Comparison of ENCODE assay signal across 23 cellular contexts in the genomic region with DNA sequence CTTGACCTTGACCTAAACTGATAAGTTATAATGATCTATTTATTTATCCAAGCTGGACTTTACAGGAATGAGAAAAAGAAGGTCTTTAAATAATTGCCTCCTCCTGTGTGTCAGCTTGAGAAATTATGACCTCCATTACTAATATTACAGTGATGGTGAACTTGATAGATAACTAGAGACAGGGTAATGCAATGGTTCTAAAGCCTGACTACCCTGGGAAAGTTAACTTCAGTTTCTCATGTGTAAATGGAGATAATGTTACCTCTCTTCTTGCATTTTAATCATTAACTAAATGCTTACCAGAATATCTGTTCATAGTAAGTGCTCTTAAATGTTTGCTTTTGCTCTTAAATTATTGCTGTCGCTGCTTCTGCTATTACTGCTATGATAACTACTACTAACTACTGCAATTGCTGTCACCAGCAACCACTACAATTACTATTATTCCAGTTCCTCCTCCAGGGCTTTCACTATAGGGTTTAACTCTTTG.
A peak's percentile ranks its signal among the peaks of the same experiment; 100 is the strongest.
DNase-seq lines count a peak whose midpoint lies in the region; ATAC-seq, FAIRE-seq and TF ChIP-seq lines count a peak whose summit lies in the region.
"Had no signal": no experiment of that assay in that cellular context is flagged by ENCODE, and none has a peak within 500 bp of the region (broad histone marks: within the 10 kb centered on the region; RNA-seq: fewer than 3 reads in every experiment).

No MANE protein-coding gene starts in this region.

- H3K27ac Mint-ChIP-seq in glutamatergic neuron (ENCODE audit: unreplicated experiment) (peak overlapping the region; percentile 65), nephron (peak overlapping the region; percentile 45 to 85 (median 82))
- no peak overlapping the region for H3K27ac Mint-ChIP-seq in activated naive CD4-positive, alpha-beta T cell treated with anti-CD3 and anti-CD28 coated beads, Interleukin-2, amount 10 ng/mL, durations not matched to agents 7 days and 5 days
- H3K27ac Mint-ChIP-seq: IgD-negative memory B cell had no signal

- H3K27ac ChIP-seq in A549 = no peak overlapping the region

- DNase-seq in A549 (ENCODE audit: low read depth in 1 of 2, low spot score in 1 of 2) (no peak), MV-4-11 (lab: John Stamatoyannopoulos, UW) (peak; percentile 11), glutamatergic neuron (no peak), NCI-H526 (lab: John Stamatoyannopoulos, UW) (no peak), hepatic stellate cell (ENCODE audit: low spot score) (no peak)
- no peak for DNase-seq in activated naive CD4-positive, alpha-beta T cell treated with anti-CD3 and anti-CD28 coated beads, Interleukin-2, amount 10 ng/mL, durations not matched to agents 7 days and 5 days
- DNase-seq: activated CD8-positive, alpha-beta memory T cell treated with anti-CD3 and anti-CD28 coated beads, Interleukin-2, amount 50 U/mL, for 48 hours; activated gamma-delta T cell; dermis blood vessel endothelial cell; hypothalamus; kidney; mesendoderm; NCI-H1417 treated with DMSO at 0.1 percent for 48 hours; NCI-H526 treated with DMSO at 0.1 percent for 48 hours; Right ventricle myocardium superior; stimulated activated CD4-positive, alpha-beta T cell treated with anti-CD3 and anti-CD28 coated beads, Interleukin-12 subunit alpha, Interleukin-12 subunit beta, amount 100 ng/mL, for 4 hours; stimulated activated CD8-positive, alpha-beta memory T cell treated with anti-CD3 and anti-CD28 coated beads, Interleukin-4, amount 100 ng/mL, for 48 hours had no signal

- POLR2A ChIA-PET in A549 (lab: Yijun Ruan, JAX) = no interaction called here

- WGBS in A549 (ENCODE audit: missing lambda C conversion rate) = 4% methylated on average over 1 of the region's 1 CpG

- H3K4me1 Mint-ChIP-seq in glutamatergic neuron (ENCODE audit: low read depth, unreplicated experiment) (peaks cover 50% of the 10 kb centered on the region), nephron (peaks cover 62% of the 10 kb centered on the region)
- no peaks in the 10 kb centered on the region for H3K4me1 Mint-ChIP-seq in activated naive CD4-positive, alpha-beta T cell treated with anti-CD3 and anti-CD28 coated beads, Interleukin-2, amount 10 ng/mL, durations not matched to agents 7 days and 5 days

- H3K9me3 ChIP-seq in A549 = no peaks in the 10 kb centered on the region

- peaks cover 12% of the 10 kb centered on the region for H3K9me3 Mint-ChIP-seq in glutamatergic neuron (ENCODE audit: unreplicated experiment)
- H3K9me3 Mint-ChIP-seq in nephron = no peaks in the 10 kb centered on the region
- no peaks in the 10 kb centered on the region for H3K9me3 Mint-ChIP-seq in activated naive CD4-positive, alpha-beta T cell treated with anti-CD3 and anti-CD28 coated beads, Interleukin-2, amount 10 ng/mL, durations not matched to agents 7 days and 5 days
- H3K9me3 Mint-ChIP-seq: IgD-negative memory B cell had no signal

- TF ChIP-seq CTCF in A549 (IDR thresholded peaks at IDR 0.05) (no peak), glutamatergic neuron (IDR thresholded peaks at IDR 0.05; ENCODE audit: partially characterized antibody, unreplicated experiment) (no peak), nephron (IDR thresholded peaks at IDR 0.05; ENCODE audit: unreplicated experiment in 3 of 3) (no peak)

- TF ChIP-seq RAD21 in A549 (conservative IDR thresholded peaks at IDR 0.05 in 1 of 2, IDR thresholded peaks at IDR 0.05 in 1 of 2) = no peak

- ATAC-seq in A549 = peak in 1 of 2 experiments; percentile 38; a peak in 3 of 6 replicates
- ATAC-seq in HG02852 (IDR thresholded peaks at IDR 0.05; ENCODE audit: unreplicated experiment) = no peak

- no peak overlapping the region for H3K4me3 ChIP-seq in A549

- peak overlapping the region; percentile 53 for H3K4me2 ChIP-seq in A549

- TF ChIP-seq EP300 in A549 (IDR thresholded peaks at IDR 0.05) = no peak

- peaks cover 28% of the 10 kb centered on the region for H3K4me1 ChIP-seq in A549

- FAIRE-seq in A549 (lab: Jason Lieb, UNC) = peak; percentile 28
- FAIRE-seq: A204.1, bronchial epithelial cell, D721Med, kidney had no signal

- no peak for TF ChIP-seq POLR2A in A549 (IDR thresholded peaks at IDR 0.05; ENCODE audit: low read length)

- H3K27me3 Mint-ChIP-seq in glutamatergic neuron (ENCODE audit: unreplicated experiment) (peaks cover 8% of the 10 kb centered on the region), nephron (ENCODE audit: low read depth) (no peaks in the 10 kb centered on the region)
- H3K27me3 Mint-ChIP-seq in activated naive CD4-positive, alpha-beta T cell treated with anti-CD3 and anti-CD28 coated beads, Interleukin-2, amount 10 ng/mL, durations not matched to agents 7 days and 5 days = no peaks in the 10 kb centered on the region
- H3K27me3 Mint-ChIP-seq: IgD-negative memory B cell had no signal

- H3K4me3 Mint-ChIP-seq in glutamatergic neuron (ENCODE audit: unreplicated experiment) (no peak overlapping the region), nephron (peak overlapping the region in 2 of 3 experiments; percentile 4 to 10)
- no peak overlapping the region for H3K4me3 Mint-ChIP-seq in activated naive CD4-positive, alpha-beta T cell treated with anti-CD3 and anti-CD28 coated beads, Interleukin-2, amount 10 ng/mL, durations not matched to agents 7 days and 5 days
- H3K4me3 Mint-ChIP-seq: IgD-negative memory B cell had no signal

- H3K36me3 Mint-ChIP-seq in glutamatergic neuron (ENCODE audit: unreplicated experiment) (no peaks in the 10 kb centered on the region), nephron (ENCODE audit: low read depth) (peaks cover 7% of the 10 kb centered on the region)
- no peaks in the 10 kb centered on the region for H3K36me3 Mint-ChIP-seq in activated naive CD4-positive, alpha-beta T cell treated with anti-CD3 and anti-CD28 coated beads, Interleukin-2, amount 10 ng/mL, durations not matched to agents 7 days and 5 days

- CTCF ChIA-PET in A549 (lab: Yijun Ruan, JAX) = interaction anchor here (0.5 to 1.3 kb wide), 5 partner anchors 11 to 1378 kb away, joined by 3 to 4 read pairs (median 3); no protein-coding TSS in a partner anchor
- CTCF ChIA-PET in activated naive CD4-positive, alpha-beta T cell treated with anti-CD3 and anti-CD28 coated beads, Interleukin-2, amount 10 ng/mL, durations not matched to agents 7 days and 5 days (lab: Charles Lee) = no interaction called here

TF ChIP-seq in A549, 52 proteins besides CTCF, POLR2A, EP300 and RAD21 (continues in another document):
- TF ChIP-seq MAZ (IDR thresholded peaks at IDR 0.05; ENCODE audit: borderline replicate concordance, low read depth, low read length) (no peak), HEYL (CRISPR knock-in tag; IDR thresholded peaks at IDR 0.05) (no peak), RARB (CRISPR knock-in tag; IDR thresholded peaks at IDR 0.05) (no peak), CBX2 (IDR thresholded peaks at IDR 0.05; ENCODE audit: borderline replicate concordance, low read depth) (no peak), RFX5 (IDR thresholded peaks at IDR 0.05) (no peak)
- TF ChIP-seq, protein P1, sequence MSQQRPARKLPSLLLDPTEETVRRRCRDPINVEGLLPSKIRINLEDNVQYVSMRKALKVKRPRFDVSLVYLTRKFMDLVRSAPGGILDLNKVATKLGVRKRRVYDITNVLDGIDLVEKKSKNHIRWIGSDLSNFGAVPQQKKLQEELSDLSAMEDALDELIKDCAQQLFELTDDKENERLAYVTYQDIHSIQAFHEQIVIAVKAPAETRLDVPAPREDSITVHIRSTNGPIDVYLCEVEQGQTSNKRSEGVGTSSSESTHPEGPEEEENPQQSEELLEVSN (IDR thresholded peaks at IDR 0.05; ENCODE audit: borderline replicate concordance, low read depth) = no peak
- TF ChIP-seq, protein P2, sequence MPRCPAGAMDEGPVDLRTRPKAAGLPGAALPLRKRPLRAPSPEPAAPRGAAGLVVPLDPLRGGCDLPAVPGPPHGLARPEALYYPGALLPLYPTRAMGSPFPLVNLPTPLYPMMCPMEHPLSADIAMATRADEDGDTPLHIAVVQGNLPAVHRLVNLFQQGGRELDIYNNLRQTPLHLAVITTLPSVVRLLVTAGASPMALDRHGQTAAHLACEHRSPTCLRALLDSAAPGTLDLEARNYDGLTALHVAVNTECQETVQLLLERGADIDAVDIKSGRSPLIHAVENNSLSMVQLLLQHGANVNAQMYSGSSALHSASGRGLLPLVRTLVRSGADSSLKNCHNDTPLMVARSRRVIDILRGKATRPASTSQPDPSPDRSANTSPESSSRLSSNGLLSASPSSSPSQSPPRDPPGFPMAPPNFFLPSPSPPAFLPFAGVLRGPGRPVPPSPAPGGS (IDR thresholded peaks at IDR 0.05) = no peak
- TF ChIP-seq, protein P3, sequence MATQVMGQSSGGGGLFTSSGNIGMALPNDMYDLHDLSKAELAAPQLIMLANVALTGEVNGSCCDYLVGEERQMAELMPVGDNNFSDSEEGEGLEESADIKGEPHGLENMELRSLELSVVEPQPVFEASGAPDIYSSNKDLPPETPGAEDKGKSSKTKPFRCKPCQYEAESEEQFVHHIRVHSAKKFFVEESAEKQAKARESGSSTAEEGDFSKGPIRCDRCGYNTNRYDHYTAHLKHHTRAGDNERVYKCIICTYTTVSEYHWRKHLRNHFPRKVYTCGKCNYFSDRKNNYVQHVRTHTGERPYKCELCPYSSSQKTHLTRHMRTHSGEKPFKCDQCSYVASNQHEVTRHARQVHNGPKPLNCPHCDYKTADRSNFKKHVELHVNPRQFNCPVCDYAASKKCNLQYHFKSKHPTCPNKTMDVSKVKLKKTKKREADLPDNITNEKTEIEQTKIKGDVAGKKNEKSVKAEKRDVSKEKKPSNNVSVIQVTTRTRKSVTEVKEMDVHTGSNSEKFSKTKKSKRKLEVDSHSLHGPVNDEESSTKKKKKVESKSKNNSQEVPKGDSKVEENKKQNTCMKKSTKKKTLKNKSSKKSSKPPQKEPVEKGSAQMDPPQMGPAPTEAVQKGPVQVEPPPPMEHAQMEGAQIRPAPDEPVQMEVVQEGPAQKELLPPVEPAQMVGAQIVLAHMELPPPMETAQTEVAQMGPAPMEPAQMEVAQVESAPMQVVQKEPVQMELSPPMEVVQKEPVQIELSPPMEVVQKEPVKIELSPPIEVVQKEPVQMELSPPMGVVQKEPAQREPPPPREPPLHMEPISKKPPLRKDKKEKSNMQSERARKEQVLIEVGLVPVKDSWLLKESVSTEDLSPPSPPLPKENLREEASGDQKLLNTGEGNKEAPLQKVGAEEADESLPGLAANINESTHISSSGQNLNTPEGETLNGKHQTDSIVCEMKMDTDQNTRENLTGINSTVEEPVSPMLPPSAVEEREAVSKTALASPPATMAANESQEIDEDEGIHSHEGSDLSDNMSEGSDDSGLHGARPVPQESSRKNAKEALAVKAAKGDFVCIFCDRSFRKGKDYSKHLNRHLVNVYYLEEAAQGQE (IDR thresholded peaks at IDR 0.05) = no peak
- TF ChIP-seq, protein P4, sequence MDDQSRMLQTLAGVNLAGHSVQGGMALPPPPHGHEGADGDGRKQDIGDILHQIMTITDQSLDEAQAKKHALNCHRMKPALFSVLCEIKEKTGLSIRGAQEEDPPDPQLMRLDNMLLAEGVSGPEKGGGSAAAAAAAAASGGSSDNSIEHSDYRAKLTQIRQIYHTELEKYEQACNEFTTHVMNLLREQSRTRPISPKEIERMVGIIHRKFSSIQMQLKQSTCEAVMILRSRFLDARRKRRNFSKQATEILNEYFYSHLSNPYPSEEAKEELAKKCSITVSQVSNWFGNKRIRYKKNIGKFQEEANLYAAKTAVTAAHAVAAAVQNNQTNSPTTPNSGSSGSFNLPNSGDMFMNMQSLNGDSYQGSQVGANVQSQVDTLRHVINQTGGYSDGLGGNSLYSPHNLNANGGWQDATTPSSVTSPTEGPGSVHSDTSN (IDR thresholded peaks at IDR 0.05) = no peak

Comparison
In these comparisons a context has a peak if more than half of its experiments do, and no peak if none do; other contexts are left out.
1. H3K4me3 Mint-ChIP-seq: peak in nephron (2 of 3); none in glutamatergic neuron (single experiment) and activated naive CD4-positive, alpha-beta T cell treated with anti-CD3 and anti-CD28 coated beads, Interleukin-2, amount 10 ng/mL, durations not matched to agents 7 days and 5 days (single experiment).